In genomic region chr15:90665288-90666134, GRCh38 we compare ENCODE assay signal across 8 cellular contexts. TPM values are rescaled to one million over a fixed set of nuclear protein-coding genes. Genes with fewer than 3 reads are reported as not detected.
DNase-seq lines count a peak whose midpoint lies in the region; ATAC-seq and TF ChIP-seq lines count a peak whose summit lies in the region.

No MANE protein-coding gene starts in this region.

- H3K4me1 ChIP-seq in RWPE2 (ENCODE audit: insufficient read depth, poor library complexity, severe bottlenecking), result peaks cover 14% of the 10 kb centered on the region

- in situ Hi-C loops in Caki2 (cut with HindIII; ENCODE audit: low pct_unique_long_range_greater_than_20kb, low sequenced_read_pairs) (no loop called here), astrocyte of the cerebellum (cut with HindIII; ENCODE audit: low sequenced_read_pairs) (no loop called here)

- H3K36me3 ChIP-seq in RWPE2 (ENCODE audit: low read depth), result no peaks in the 10 kb centered on the region

- DNase-seq in Caki2 (ENCODE audit: low read depth) (peak; percentile 74), RWPE2 (ENCODE audit: low spot score) (peak; percentile 86), astrocyte of the cerebellum (ENCODE audit: low read depth) (no peak), cerebellar nuclear complex (lab: John Stamatoyannopoulos, UW) (no peak)
- DNase-seq in stimulated activated CD4-positive, alpha-beta T cell treated with anti-CD3 and anti-CD28 coated beads, Interleukin-4, amount 100 ng/mL, for 24 hours, result peak; percentile 41

- no peaks in the 10 kb centered on the region for H3K27me3 ChIP-seq in RWPE2 (ENCODE audit: insufficient read depth, poor library complexity, severe bottlenecking)

- TF ChIP-seq CTCF in RWPE2 (IDR thresholded peaks at IDR 0.05; ENCODE audit: poor library complexity, severe bottlenecking) (no peak), astrocyte of the cerebellum (IDR thresholded peaks at IDR 0.05; ENCODE audit: low read depth, low read length, missing control alignments) (no peak)

- H3K27ac ChIP-seq in RWPE2 (ENCODE audit: poor library complexity, severe bottlenecking), result peak overlapping the region; percentile 66

- H3K4me3 ChIP-seq in RWPE2 (ENCODE audit: severe bottlenecking) (peak overlapping the region; percentile 72), astrocyte of the cerebellum (ENCODE audit: low read depth, low read length) (peak overlapping the region; percentile 57), iPS-11a (ENCODE audit: low read depth, low read length) (peak overlapping the region; percentile 17)

- ATAC-seq in GM19397 (IDR thresholded peaks at IDR 0.05; ENCODE audit: unreplicated experiment) (peak; percentile 66), HG03460 (IDR thresholded peaks at IDR 0.05; ENCODE audit: unreplicated experiment) (peak; percentile 58), RWPE2 (ENCODE audit: low read depth) (peak; percentile 85)

- no peaks in the 10 kb centered on the region for H3K9me3 ChIP-seq in RWPE2 (ENCODE audit: severe bottlenecking)

RNA-seq across cellular contexts. Expression of gene BLM, which starts 51.6 kb away (rescaled TPM):
- total RNA-seq in Caki2 (2014; rRNA removed; shearing (Covaris generic); ENCODE audit: low replicate concordance), result 12.5 and 14.1 TPM in 2 replicates

Comparison
In these comparisons a context has a peak if more than half of its experiments do, and no peak if none do; other contexts are left out.
1. DNase-seq: peak in Caki2 (single experiment), RWPE2 (single experiment) and stimulated activated CD4-positive, alpha-beta T cell treated with anti-CD3 and anti-CD28 coated beads, Interleukin-4, amount 100 ng/mL, for 24 hours (single experiment); none in astrocyte of the cerebellum (single experiment) and cerebellar nuclear complex (0 of 2).
2. H3K4me3 ChIP-seq: peak in every context shown above with its lines; median percentile 72 in RWPE2; 57 in astrocyte of the cerebellum; 17 in iPS-11a.
3. Peak in every context shown above with its lines, with median percentiles within 50 percentile points of each other: ATAC-seq.